Comparison of ENCODE assay signal across 9 cellular contexts in the genomic region with DNA sequence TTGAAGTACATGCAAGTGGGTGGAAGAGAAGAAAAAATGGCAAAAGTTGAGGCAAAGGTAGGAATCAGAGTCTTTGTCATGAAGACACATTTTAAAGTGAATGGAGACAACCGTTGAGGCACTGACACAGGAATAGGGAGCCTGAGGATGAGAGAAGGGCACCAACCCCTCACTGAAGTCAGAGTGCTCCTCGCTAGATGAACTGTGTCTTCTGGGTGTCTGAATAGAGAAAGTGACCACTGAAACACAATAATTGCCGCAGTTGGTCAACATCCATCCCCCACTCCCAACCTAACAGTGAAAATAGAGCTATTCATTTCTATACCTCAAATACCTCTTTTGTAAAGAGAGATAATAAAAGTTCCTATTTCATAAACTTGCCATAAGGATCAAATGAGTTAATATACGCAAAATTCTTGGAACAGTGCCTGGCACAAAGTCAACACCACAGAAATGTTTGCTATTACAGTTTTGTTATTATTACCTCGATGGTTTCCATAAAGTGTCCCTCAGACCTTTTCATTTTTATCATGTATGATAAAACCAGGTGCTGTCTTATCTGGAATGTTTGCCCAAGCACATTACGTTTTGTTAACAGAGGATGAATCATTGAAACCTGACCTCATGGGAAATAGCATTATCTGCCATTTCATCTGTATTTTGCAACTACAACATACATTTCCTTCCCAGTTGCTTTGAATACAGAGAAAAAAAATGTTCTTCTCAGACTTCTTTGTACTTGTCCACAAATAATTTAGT.
DNase-seq lines count a peak whose midpoint lies in the region; ATAC-seq and TF ChIP-seq lines count a peak whose summit lies in the region.
"Had no signal": no experiment of that assay in that cellular context is flagged by ENCODE, and none has a peak within 500 bp of the region (broad histone marks: within the 10 kb centered on the region; RNA-seq: fewer than 3 reads in every experiment).

No MANE protein-coding gene starts in this region.

- no peak for ATAC-seq in activated CD4-positive, alpha-beta T cell treated with anti-CD3 and anti-CD28 coated beads for 36 hours
- no peak for ATAC-seq in stimulated activated naive B cell treated with anti-CD40 and anti-IgM and Interleukin-4, amounts not matched to agents 10 μg/mL and 1 μg/mL and 100 μg/mL, for 72 hours (replicated peaks)
- ATAC-seq in GM23338: no peak

- CTCF ChIA-PET in activated CD4-positive, alpha-beta T cell treated with anti-CD3 and anti-CD28 coated beads for 36 hours (lab: Charles Lee): no interaction called here

- no peak overlapping the region for H3K4me2 ChIP-seq in GM23338

- H3K4me1 ChIP-seq in GM23338 (ENCODE audit: insufficient read depth): peaks cover 11% of the 10 kb centered on the region

- no peaks in the 10 kb centered on the region for H3F3A ChIP-seq in GM23338 (replicated peaks; ENCODE audit: low read depth)

- H3K4me3 ChIP-seq in GM23338: no peak overlapping the region

- H3K9me3 Mint-ChIP-seq in activated CD4-positive, alpha-beta T cell treated with anti-CD3 and anti-CD28 coated beads for 36 hours (ENCODE audit: low read depth): no peaks in the 10 kb centered on the region
- H3K9me3 Mint-ChIP-seq in activated T-helper 2 cell treated with anti-CD3 and anti-CD28 coated beads, Interferon-gamma antibody, Interleukin-2, Interleukin-4, amounts not matched to agents 10 μg/mL and 5 μg/mL and 100 μg/mL, durations not matched to agents 14 hours and 24 hours and 36 hours: peaks cover 9% of the 10 kb centered on the region
- peaks cover 0 to 2% of the 10 kb centered on the region in 2 donors for H3K9me3 Mint-ChIP-seq in stimulated activated naive B cell treated with anti-CD40 and anti-IgM and Interleukin-4, amounts not matched to agents 10 μg/mL and 1 μg/mL and 100 μg/mL, for 72 hours
- peaks cover 3% of the 10 kb centered on the region; the same call in 1 of the 3 replicates for H3K9me3 Mint-ChIP-seq in GM23338

- no peaks in the 10 kb centered on the region for H3K79me2 ChIP-seq in GM23338 (replicated peaks; ENCODE audit: insufficient read depth)

- POLR2A ChIA-PET in activated CD4-positive, alpha-beta T cell treated with anti-CD3 and anti-CD28 coated beads for 36 hours (lab: Charles Lee): no interaction called here

- H3K36me3 Mint-ChIP-seq in activated CD4-positive, alpha-beta T cell treated with anti-CD3 and anti-CD28 coated beads for 36 hours (ENCODE audit: low read depth): no peaks in the 10 kb centered on the region
- H3K36me3 Mint-ChIP-seq in activated T-helper 2 cell treated with anti-CD3 and anti-CD28 coated beads, Interferon-gamma antibody, Interleukin-2, Interleukin-4, amounts not matched to agents 10 μg/mL and 5 μg/mL and 100 μg/mL, durations not matched to agents 14 hours and 24 hours and 36 hours (ENCODE audit: low read depth): peaks cover 8% of the 10 kb centered on the region
- H3K36me3 Mint-ChIP-seq in stimulated activated naive B cell treated with anti-CD40 and anti-IgM and Interleukin-4, amounts not matched to agents 10 μg/mL and 1 μg/mL and 100 μg/mL, for 72 hours: no peaks in the 10 kb centered on the region
- H3K36me3 Mint-ChIP-seq in GM23338 (ENCODE audit: low read depth): no peaks in the 10 kb centered on the region

- peaks cover 7% of the 10 kb centered on the region for H3K27me3 Mint-ChIP-seq in activated CD4-positive, alpha-beta T cell treated with anti-CD3 and anti-CD28 coated beads for 36 hours
- H3K27me3 Mint-ChIP-seq in activated T-helper 2 cell treated with anti-CD3 and anti-CD28 coated beads, Interferon-gamma antibody, Interleukin-2, Interleukin-4, amounts not matched to agents 10 μg/mL and 5 μg/mL and 100 μg/mL, durations not matched to agents 14 hours and 24 hours and 36 hours (ENCODE audit: low read depth): no peaks in the 10 kb centered on the region
- H3K27me3 Mint-ChIP-seq in stimulated activated naive B cell treated with anti-CD40 and anti-IgM and Interleukin-4, amounts not matched to agents 10 μg/mL and 1 μg/mL and 100 μg/mL, for 72 hours: peaks cover 0 to 3% of the 10 kb centered on the region in 2 donors
- H3K27me3 Mint-ChIP-seq in GM23338 (ENCODE audit: insufficient read depth, low read depth, poor library complexity): no peaks in the 10 kb centered on the region

- no peak overlapping the region for H3K4me3 Mint-ChIP-seq in activated CD4-positive, alpha-beta T cell treated with anti-CD3 and anti-CD28 coated beads for 36 hours
- H3K4me3 Mint-ChIP-seq in activated T-helper 2 cell treated with anti-CD3 and anti-CD28 coated beads, Interferon-gamma antibody, Interleukin-2, Interleukin-4, amounts not matched to agents 10 μg/mL and 5 μg/mL and 100 μg/mL, durations not matched to agents 14 hours and 24 hours and 36 hours (ENCODE audit: low read depth): no peak overlapping the region
- no peak overlapping the region for H3K4me3 Mint-ChIP-seq in stimulated activated naive B cell treated with anti-CD40 and anti-IgM and Interleukin-4, amounts not matched to agents 10 μg/mL and 1 μg/mL and 100 μg/mL, for 72 hours
- H3K4me3 Mint-ChIP-seq in GM23338: no peak overlapping the region

- no peak for TF ChIP-seq CTCF in GM23338 (conservative IDR thresholded peaks at IDR 0.05; ENCODE audit: low read depth in 2 of 2)

- no peak for DNase-seq in activated CD4-positive, alpha-beta T cell treated with anti-CD3 and anti-CD28 coated beads for 36 hours
- no peak for DNase-seq in activated CD4-positive, alpha-beta T cell treated with anti-CD3 and anti-CD28 coated beads, Interleukin-2, amount 50 U/mL, for 48 hours
- peak; percentile 85 for DNase-seq in NCI-H2029 (lab: John Stamatoyannopoulos, UW)
- DNase-seq in activated T-helper 2 cell treated with anti-CD3 and anti-CD28 coated beads, Interferon-gamma antibody, Interleukin-2, Interleukin-4, amounts not matched to agents 10 μg/mL and 5 μg/mL and 100 μg/mL, durations not matched to agents 14 hours and 24 hours and 36 hours (ENCODE audit: low spot score): no peak
- DNase-seq in non-pigmented ciliary epithelial cell (ENCODE audit: low read depth): peak; percentile 30
- DNase-seq in stimulated activated naive B cell treated with anti-CD40 and anti-IgM and Interleukin-4, amounts not matched to agents 10 μg/mL and 1 μg/mL and 100 μg/mL, for 72 hours: no peak
- DNase-seq in DMS79 (lab: John Stamatoyannopoulos, UW): no peak
- DNase-seq in GM23338 (ENCODE audit: low spot score): no peak
- DNase-seq: stimulated activated CD4-positive, alpha-beta T cell treated with anti-CD3 and anti-CD28 coated beads, Interleukin-15, amount 100 ng/mL, for 24 hours had no signal

- peaks cover 43% of the 10 kb centered on the region for H3K4me1 Mint-ChIP-seq in activated CD4-positive, alpha-beta T cell treated with anti-CD3 and anti-CD28 coated beads for 36 hours
- peaks cover 56% of the 10 kb centered on the region for H3K4me1 Mint-ChIP-seq in activated T-helper 2 cell treated with anti-CD3 and anti-CD28 coated beads, Interferon-gamma antibody, Interleukin-2, Interleukin-4, amounts not matched to agents 10 μg/mL and 5 μg/mL and 100 μg/mL, durations not matched to agents 14 hours and 24 hours and 36 hours (ENCODE audit: low read depth)
- H3K4me1 Mint-ChIP-seq in stimulated activated naive B cell treated with anti-CD40 and anti-IgM and Interleukin-4, amounts not matched to agents 10 μg/mL and 1 μg/mL and 100 μg/mL, for 72 hours: peaks cover 0 to 2% of the 10 kb centered on the region in 2 donors
- H3K4me1 Mint-ChIP-seq in GM23338: peaks cover 10% of the 10 kb centered on the region

- H2AFZ ChIP-seq in GM23338: no peak overlapping the region

- H3K36me3 ChIP-seq in GM23338 (ENCODE audit: insufficient read depth): no peaks in the 10 kb centered on the region

- peak overlapping the region; percentile 47 for H3K27ac Mint-ChIP-seq in activated CD4-positive, alpha-beta T cell treated with anti-CD3 and anti-CD28 coated beads for 36 hours
- H3K27ac Mint-ChIP-seq in activated T-helper 2 cell treated with anti-CD3 and anti-CD28 coated beads, Interferon-gamma antibody, Interleukin-2, Interleukin-4, amounts not matched to agents 10 μg/mL and 5 μg/mL and 100 μg/mL, durations not matched to agents 14 hours and 24 hours and 36 hours: peak overlapping the region; percentile 25
- H3K27ac Mint-ChIP-seq in stimulated activated naive B cell treated with anti-CD40 and anti-IgM and Interleukin-4, amounts not matched to agents 10 μg/mL and 1 μg/mL and 100 μg/mL, for 72 hours: no peak overlapping the region
- H3K27ac Mint-ChIP-seq in GM23338: no peak overlapping the region

- H3K27me3 ChIP-seq in GM23338 (ENCODE audit: insufficient read depth): no peaks in the 10 kb centered on the region

- intact Hi-C loops in activated CD4-positive, alpha-beta T cell treated with anti-CD3 and anti-CD28 coated beads for 36 hours (cut with DNase I, micrococcal nuclease): loop anchor here in 1 of 2 experiments (2.0 kb wide), 1 partner anchor 27 kb away; no protein-coding TSS in a partner anchor
- intact Hi-C loops in activated T-helper 2 cell treated with anti-CD3 and anti-CD28 coated beads, Interferon-gamma antibody, Interleukin-2, Interleukin-4, amounts not matched to agents 10 μg/mL and 5 μg/mL and 100 μg/mL, durations not matched to agents 14 hours and 24 hours and 36 hours (cut with micrococcal nuclease): loop anchor here (1.0 to 5.0 kb wide), 5 partner anchors 17 to 1311 kb away; no protein-coding TSS in a partner anchor

- H4K20me1 ChIP-seq in GM23338 (replicated peaks; ENCODE audit: insufficient read depth): no peaks in the 10 kb centered on the region

- 0 out of 2 replicates have a peak, but pooled peaks cover 3% of the 10 kb centered on the region for H3K9me2 ChIP-seq in GM23338 (ENCODE audit: insufficient read depth)

- H3K27ac ChIP-seq in GM23338 (ENCODE audit: low read depth): no peak overlapping the region

TF ChIP-seq in GM23338, 12 proteins besides CTCF, POLR2A, EP300 and RAD21 (continues in another document):
- no peak for TF ChIP-seq ZNF114 (CRISPR knock-in tag; IDR thresholded peaks at IDR 0.05)

Comparison
In these comparisons a context has a peak if more than half of its experiments do, and no peak if none do; other contexts are left out.
1. DNase-seq: peak in NCI-H2029 (single experiment) and non-pigmented ciliary epithelial cell (single experiment); none in activated CD4-positive, alpha-beta T cell treated with anti-CD3 and anti-CD28 coated beads for 36 hours (single experiment), activated CD4-positive, alpha-beta T cell treated with anti-CD3 and anti-CD28 coated beads, Interleukin-2, amount 50 U/mL, for 48 hours (0 of 2), activated T-helper 2 cell treated with anti-CD3 and anti-CD28 coated beads, Interferon-gamma antibody, Interleukin-2, Interleukin-4, amounts not matched to agents 10 μg/mL and 5 μg/mL and 100 μg/mL, durations not matched to agents 14 hours and 24 hours and 36 hours (single experiment), stimulated activated naive B cell treated with anti-CD40 and anti-IgM and Interleukin-4, amounts not matched to agents 10 μg/mL and 1 μg/mL and 100 μg/mL, for 72 hours (single experiment), DMS79 (single experiment) and GM23338 (single experiment).
2. H3K27ac Mint-ChIP-seq: peak in activated CD4-positive, alpha-beta T cell treated with anti-CD3 and anti-CD28 coated beads for 36 hours (single experiment) and activated T-helper 2 cell treated with anti-CD3 and anti-CD28 coated beads, Interferon-gamma antibody, Interleukin-2, Interleukin-4, amounts not matched to agents 10 μg/mL and 5 μg/mL and 100 μg/mL, durations not matched to agents 14 hours and 24 hours and 36 hours (single experiment); none in stimulated activated naive B cell treated with anti-CD40 and anti-IgM and Interleukin-4, amounts not matched to agents 10 μg/mL and 1 μg/mL and 100 μg/mL, for 72 hours (single experiment) and GM23338 (single experiment).